Comparison of ENCODE assay signal across 8 cellular contexts in genomic region chr1:212700892-212701819, GRCh38. TPM values are rescaled to one million over a fixed set of nuclear protein-coding genes. Genes with fewer than 3 reads are reported as not detected.
A peak's percentile ranks its signal among the peaks of the same experiment; 100 is the strongest.
DNase-seq lines count a peak whose midpoint lies in the region; ATAC-seq, FAIRE-seq and TF ChIP-seq lines count a peak whose summit lies in the region.

No MANE protein-coding gene starts in this region.

- no peak for TF ChIP-seq POLR2A in A549 (IDR thresholded peaks at IDR 0.05; ENCODE audit: low read length)

- H3K36me3 Mint-ChIP-seq in activated T-cell treated with anti-CD3 and anti-CD28 coated beads, Interleukin-2, amount 50 U/mL, for 4 hours (ENCODE audit: insufficient read depth), result peaks cover 4% of the 10 kb centered on the region

- H3K4me3 Mint-ChIP-seq in activated T-cell treated with anti-CD3 and anti-CD28 coated beads, Interleukin-2, amount 50 U/mL, for 4 hours, result peak overlapping the region; percentile 89

- H3K4me3 ChIP-seq in A549 (peak overlapping the region; percentile 95), neuronal stem cell (ENCODE audit: low read length in 2 of 2) (peak overlapping the region in 1 of 2 donors; percentile 43)

- H3K4ac ChIP-seq in neuronal stem cell (ENCODE audit: low read length), result no peak overlapping the region

- H3K4me1 ChIP-seq in A549, result peaks cover 16% of the 10 kb centered on the region; the same call in 2 of the 3 replicates
- peaks cover 0 to 7% of the 10 kb centered on the region in 2 donors for H3K4me1 ChIP-seq in neuronal stem cell (ENCODE audit: control insufficient read depth in 2 of 2, insufficient read depth in 1 of 2, low read depth in 1 of 2, low read length in 2 of 2)

- peak in 1 of 2 experiments; percentile 36; a peak in 1 of 5 replicates for TF ChIP-seq RAD21 in A549 (conservative IDR thresholded peaks at IDR 0.05 in 1 of 2, IDR thresholded peaks at IDR 0.05 in 1 of 2)

- DNase-seq in A549 (ENCODE audit: low read depth in 1 of 2, low spot score in 1 of 2) (peak; percentile 38 to 74), NAMALWA (ENCODE audit: low spot score) (peak; percentile 30), glomerular visceral epithelial cell (ENCODE audit: extremely low spot score) (peak; percentile 55), neuronal stem cell (ENCODE audit: low spot score) (no peak)
- peak; percentile 32 for DNase-seq in activated T-cell treated with anti-CD3 and anti-CD28 coated beads, Interleukin-2, amount 50 U/mL, for 4 hours

- peak overlapping the region; percentile 92 for H3K4me2 ChIP-seq in A549
- H3K4me2 ChIP-seq in neuronal stem cell (ENCODE audit: insufficient read depth, low read length, poor library complexity, severe bottlenecking), result peak overlapping the region; percentile 95

- H2BK15ac ChIP-seq in neuronal stem cell (ENCODE audit: low read length), result no peak overlapping the region

- 8% methylated on average over 23 of the region's 27 CpGs for WGBS in A549 (ENCODE audit: missing lambda C conversion rate)
- no CpG with 5 or more reads among the region's 27 CpGs for WGBS in neuronal stem cell (ENCODE audit: extremely low coverage in 2 of 2, insufficient read length in 2 of 2, insufficient replicate concordance in 1 of 2), 2 donors

- peaks cover 10 to 67% (median 40%) of the 10 kb centered on the region in 3 experiments for H3K27me3 ChIP-seq in neuronal stem cell (ENCODE audit: control insufficient read depth in 3 of 3, insufficient read depth in 3 of 3, low read depth in 1 of 3, low read length in 3 of 3)

- peaks cover 69% of the 10 kb centered on the region for H3K4me1 Mint-ChIP-seq in activated T-cell treated with anti-CD3 and anti-CD28 coated beads, Interleukin-2, amount 50 U/mL, for 4 hours (ENCODE audit: low read depth)

- H3K9ac ChIP-seq in neuronal stem cell (ENCODE audit: low read depth, low read length, poor library complexity), result no peak overlapping the region

- no peak overlapping the region for H3K23ac ChIP-seq in neuronal stem cell (ENCODE audit: low read depth, low read length, poor library complexity)

- ATAC-seq in A549, result peak; percentile 69 to 85
- peak; percentile 29 for ATAC-seq in GM18508 (IDR thresholded peaks at IDR 0.05; ENCODE audit: insufficient read depth, unreplicated experiment)
- ATAC-seq in activated T-cell treated with anti-CD3 and anti-CD28 coated beads, Interleukin-2, amount 50 U/mL, for 4 hours, result peak; percentile 2 to 12
- no peak for ATAC-seq in GM18858 (IDR thresholded peaks at IDR 0.05; ENCODE audit: unreplicated experiment)
- ATAC-seq in HG02571 (IDR thresholded peaks at IDR 0.05; ENCODE audit: unreplicated experiment), result no peak

- H3K9me3 ChIP-seq in A549 (no peaks in the 10 kb centered on the region), neuronal stem cell (replicated peaks in 1 of 2; ENCODE audit: control insufficient read depth in 2 of 2, insufficient read depth in 1 of 2, low read depth in 1 of 2, low read length in 2 of 2) (no peaks in the 10 kb centered on the region)

- H4K91ac ChIP-seq in neuronal stem cell (ENCODE audit: low read depth, low read length, poor library complexity), result no peak overlapping the region

- H3K27me3 Mint-ChIP-seq in activated T-cell treated with anti-CD3 and anti-CD28 coated beads, Interleukin-2, amount 50 U/mL, for 4 hours (ENCODE audit: low read depth), result peaks cover 4% of the 10 kb centered on the region

- H3K14ac ChIP-seq in neuronal stem cell (ENCODE audit: low read length), result no peak overlapping the region

- no peaks in the 10 kb centered on the region for H3K36me3 ChIP-seq in neuronal stem cell (replicated peaks in 1 of 2; ENCODE audit: control insufficient read depth in 2 of 2, insufficient read depth in 2 of 2, low read length in 2 of 2)

- no peak overlapping the region for H4K8ac ChIP-seq in neuronal stem cell (ENCODE audit: low read depth, low read length)

- no peak overlapping the region for H2BK120ac ChIP-seq in neuronal stem cell (ENCODE audit: low read depth, low read length)

- peak overlapping the region; percentile 90 for H2AFZ ChIP-seq in neuronal stem cell (ENCODE audit: low read length)

- peak overlapping the region; percentile 87 to 90 for H3K27ac ChIP-seq in A549
- no peak overlapping the region for H3K27ac ChIP-seq in neuronal stem cell (replicated peaks; ENCODE audit: low read length)

- no peak for TF ChIP-seq EP300 in A549 (IDR thresholded peaks at IDR 0.05)

- no peak overlapping the region for H2BK12ac ChIP-seq in neuronal stem cell (ENCODE audit: low read length)

- H2AK5ac ChIP-seq in neuronal stem cell (ENCODE audit: low read depth, low read length), result no peak overlapping the region

- POLR2A ChIA-PET in A549 (lab: Yijun Ruan, JAX), result interaction anchor here (0.9 to 1.3 kb wide), 3 partner anchors 33 to 92 kb away, joined by 3 to 4 read pairs (median 3); no protein-coding TSS in a partner anchor

- no peak for FAIRE-seq in A549 (lab: Jason Lieb, UNC)

- no peak overlapping the region for H2BK5ac ChIP-seq in neuronal stem cell (ENCODE audit: low read length)

- no peaks in the 10 kb centered on the region for H3K9me3 Mint-ChIP-seq in activated T-cell treated with anti-CD3 and anti-CD28 coated beads, Interleukin-2, amount 50 U/mL, for 4 hours

- TF ChIP-seq CTCF in A549 (IDR thresholded peaks at IDR 0.05), result peak; percentile 47

- H3K79me1 ChIP-seq in neuronal stem cell (ENCODE audit: low read depth, low read length), result no peaks in the 10 kb centered on the region

- H3K18ac ChIP-seq in neuronal stem cell (ENCODE audit: low read length), result no peak overlapping the region

- CTCF ChIA-PET in A549 (lab: Yijun Ruan, JAX), result interaction anchor here (0.6 to 2.4 kb wide), 25 partner anchors 16 to 630 kb away, joined by 3 to 33 read pairs (median 3); no protein-coding TSS in a partner anchor

TF ChIP-seq in A549, 52 proteins besides CTCF, POLR2A, EP300 and RAD21:
- no peak for TF ChIP-seq EHMT2 (IDR thresholded peaks at IDR 0.05; ENCODE audit: low read depth)
- TF ChIP-seq KDM5A (IDR thresholded peaks at IDR 0.05), result no peak
- no peak for TF ChIP-seq TP53 (CRISPR knock-in tag; IDR thresholded peaks at IDR 0.05)

RNA-seq across cellular contexts. Expression of gene BATF3, which starts 1.5 kb away (rescaled TPM):
- polyA plus RNA-seq in A549 (2011; rRNA removed) (6.4 and 7.9 TPM in 2 replicates), A549 (2017; fragmentation: RNase III; extraction: RNeasy Plus Mini Kit Qiagen cat#74134 plus additional on column Dnase treatment) (6.6 to 8.9 TPM (median 7.0 TPM) in 3 replicates)
- 16.2 and 19.1 TPM in 2 replicates for polyA plus RNA-seq in A549 (2012; cell fraction: cytosol; rRNA removed)
- polyA plus RNA-seq in A549 (2012; cell fraction: nucleus; rRNA removed), result 21.5 and 21.8 TPM in 2 replicates
- 2.6 and 3.7 TPM in 2 replicates for polyA minus RNA-seq in A549 (2011; rRNA and poly(A)+ RNA removed)
- 10 to 100 TPM; 54.2 to 75.8 (median 64.8) TPM for total RNA-seq in activated T-cell treated with anti-CD3 and anti-CD28 coated beads, Interleukin-2, amount 50 U/mL, for 4 hours
- 1.5 TPM for polyA plus RNA-seq in neuronal stem cell (2013, experiment 1 of 2)
- 1.4 TPM for polyA plus RNA-seq in neuronal stem cell (2013, experiment 2 of 2)

Comparison
In these comparisons a context has a peak if more than half of its experiments do, and no peak if none do; other contexts are left out.
1. ATAC-seq: peak in A549 (2 of 2), GM18508 (single experiment) and activated T-cell treated with anti-CD3 and anti-CD28 coated beads, Interleukin-2, amount 50 U/mL, for 4 hours (2 of 2); none in GM18858 (single experiment) and HG02571 (single experiment).